In genomic region chr19:13153627-13154240, GRCh38 we compare ENCODE assay signal across 1 cellular context.
TF ChIP-seq lines count a peak whose summit lies in the region.

No MANE protein-coding gene starts in this region.

TF ChIP-seq in HepG2, 621 proteins besides CTCF, POLR2A, EP300 and RAD21 (continues in another document):
- TF ChIP-seq RORA (CRISPR knock-in tag; IDR thresholded peaks at IDR 0.05) (no peak), ZNF780A (CRISPR knock-in tag; IDR thresholded peaks at IDR 0.05) (0 out of 2 replicates have a peak, but pooled peaks have one; percentile 4), ZNF761 (CRISPR knock-in tag; conservative IDR thresholded peaks at IDR 0.05) (no peak), ZNF296 (CRISPR knock-in tag; conservative IDR thresholded peaks at IDR 0.05) (no peak), YEATS2 (CRISPR knock-in tag; IDR thresholded peaks at IDR 0.05; ENCODE audit: borderline replicate concordance) (no peak), ZNF547 (CRISPR knock-in tag; IDR thresholded peaks at IDR 0.05) (no peak), ZNF652 (CRISPR knock-in tag; IDR thresholded peaks at IDR 0.05; ENCODE audit: borderline replicate concordance, low read depth) (no peak), JUND (CRISPR knock-in tag; IDR thresholded peaks at IDR 0.05) (no peak), ZSCAN31 (CRISPR knock-in tag; IDR thresholded peaks at IDR 0.05; ENCODE audit: low read depth) (no peak), ZNF691 (CRISPR knock-in tag; IDR thresholded peaks at IDR 0.05; ENCODE audit: borderline replicate concordance, low read depth) (no peak), DMAP1 (CRISPR knock-in tag; IDR thresholded peaks at IDR 0.05) (no peak), MIER2 (CRISPR knock-in tag; IDR thresholded peaks at IDR 0.05) (no peak), ZNF281 (CRISPR knock-in tag; IDR thresholded peaks at IDR 0.05; ENCODE audit: borderline replicate concordance) (no peak), ZNF619 (CRISPR knock-in tag; IDR thresholded peaks at IDR 0.05) (no peak), ZNF777 (CRISPR knock-in tag; IDR thresholded peaks at IDR 0.05) (peak; percentile 77; the same call in 1 of the 2 replicates), ZMYM4 (CRISPR knock-in tag; IDR thresholded peaks at IDR 0.05) (no peak), ETV5 (CRISPR knock-in tag; IDR thresholded peaks at IDR 0.05; ENCODE audit: borderline replicate concordance) (no peak), MTA1 (CRISPR knock-in tag; IDR thresholded peaks at IDR 0.05; ENCODE audit: borderline replicate concordance) (no peak), ZNF556 (CRISPR knock-in tag; IDR thresholded peaks at IDR 0.05; ENCODE audit: borderline replicate concordance) (no peak), FOXC1 (CRISPR knock-in tag; IDR thresholded peaks at IDR 0.05; ENCODE audit: borderline replicate concordance) (no peak), ZNF792 (CRISPR knock-in tag; IDR thresholded peaks at IDR 0.05) (no peak), YEATS4 (CRISPR knock-in tag; IDR thresholded peaks at IDR 0.05; ENCODE audit: borderline replicate concordance) (no peak), HOXA7 (CRISPR knock-in tag; IDR thresholded peaks at IDR 0.05) (no peak), ARID3A (IDR thresholded peaks at IDR 0.05; ENCODE audit: low read depth, low read length) (no peak), ZNF20 (CRISPR knock-in tag; IDR thresholded peaks at IDR 0.05) (no peak), FOSL2 (CRISPR knock-in tag; IDR thresholded peaks at IDR 0.05) (no peak), ZNF432 (CRISPR knock-in tag; IDR thresholded peaks at IDR 0.05; ENCODE audit: borderline replicate concordance) (no peak), RBM39 (IDR thresholded peaks at IDR 0.05; ENCODE audit: low read depth, low read length, poor library complexity, severe bottlenecking) (peak; percentile 99), MATR3 (CRISPR knock-in tag; IDR thresholded peaks at IDR 0.05) (no peak), MIXL1 (CRISPR knock-in tag; IDR thresholded peaks at IDR 0.05) (no peak), ZNF879 (CRISPR knock-in tag; IDR thresholded peaks at IDR 0.05) (no peak), U2AF2 (IDR thresholded peaks at IDR 0.05; ENCODE audit: low read depth, low read length) (no peak), FOXM1 (CRISPR knock-in tag; IDR thresholded peaks at IDR 0.05) (no peak), ZNF207 (IDR thresholded peaks at IDR 0.05; ENCODE audit: borderline replicate concordance) (no peak), UBTF (CRISPR knock-in tag; IDR thresholded peaks at IDR 0.05) (peak; percentile 4; the same call in 1 of the 2 replicates), CBX2 (IDR thresholded peaks at IDR 0.05; ENCODE audit: low read depth, low read length) (no peak), CBX2 (CRISPR knock-in tag; IDR thresholded peaks at IDR 0.05; ENCODE audit: low read depth) (no peak), HHEX (CRISPR knock-in tag; IDR thresholded peaks at IDR 0.05) (no peak), ZNF687 (CRISPR knock-in tag; IDR thresholded peaks at IDR 0.05) (no peak; the same call in 1 of the 2 replicates), ZBTB38 (CRISPR knock-in tag; IDR thresholded peaks at IDR 0.05) (peak; percentile 69)
- TF ChIP-seq, protein P1, sequence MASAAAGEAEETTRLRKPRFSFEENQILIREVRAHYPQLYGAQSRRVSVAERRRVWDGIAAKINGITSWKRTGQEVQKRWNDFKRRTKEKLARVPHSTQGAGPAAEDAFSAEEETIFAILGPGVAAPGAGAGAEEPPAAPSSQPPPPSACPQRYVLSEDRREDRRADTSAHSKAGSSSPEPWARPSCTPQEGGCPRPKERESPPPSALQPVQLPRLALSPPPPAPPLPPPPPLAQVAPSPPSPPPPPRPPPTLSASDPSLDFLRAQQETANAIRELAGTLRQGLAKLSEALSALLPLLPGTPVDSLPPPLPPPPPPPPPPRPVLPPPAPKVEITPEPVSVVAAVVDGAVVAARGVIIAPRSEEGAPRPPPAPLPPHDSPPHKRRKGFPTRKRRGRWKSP (CRISPR knock-in tag; IDR thresholded peaks at IDR 0.05) = 0 out of 2 replicates have a peak, but pooled peaks have one; percentile 14
- TF ChIP-seq, protein P2, sequence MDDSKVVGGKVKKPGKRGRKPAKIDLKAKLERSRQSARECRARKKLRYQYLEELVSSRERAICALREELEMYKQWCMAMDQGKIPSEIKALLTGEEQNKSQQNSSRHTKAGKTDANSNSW (CRISPR knock-in tag; IDR thresholded peaks at IDR 0.05; ENCODE audit: borderline replicate concordance) = no peak; the same call in 1 of the 2 replicates
- TF ChIP-seq, protein P3, sequence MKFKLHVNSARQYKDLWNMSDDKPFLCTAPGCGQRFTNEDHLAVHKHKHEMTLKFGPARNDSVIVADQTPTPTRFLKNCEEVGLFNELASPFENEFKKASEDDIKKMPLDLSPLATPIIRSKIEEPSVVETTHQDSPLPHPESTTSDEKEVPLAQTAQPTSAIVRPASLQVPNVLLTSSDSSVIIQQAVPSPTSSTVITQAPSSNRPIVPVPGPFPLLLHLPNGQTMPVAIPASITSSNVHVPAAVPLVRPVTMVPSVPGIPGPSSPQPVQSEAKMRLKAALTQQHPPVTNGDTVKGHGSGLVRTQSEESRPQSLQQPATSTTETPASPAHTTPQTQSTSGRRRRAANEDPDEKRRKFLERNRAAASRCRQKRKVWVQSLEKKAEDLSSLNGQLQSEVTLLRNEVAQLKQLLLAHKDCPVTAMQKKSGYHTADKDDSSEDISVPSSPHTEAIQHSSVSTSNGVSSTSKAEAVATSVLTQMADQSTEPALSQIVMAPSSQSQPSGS (CRISPR knock-in tag; IDR thresholded peaks at IDR 0.05) = no peak
- TF ChIP-seq, protein P4, sequence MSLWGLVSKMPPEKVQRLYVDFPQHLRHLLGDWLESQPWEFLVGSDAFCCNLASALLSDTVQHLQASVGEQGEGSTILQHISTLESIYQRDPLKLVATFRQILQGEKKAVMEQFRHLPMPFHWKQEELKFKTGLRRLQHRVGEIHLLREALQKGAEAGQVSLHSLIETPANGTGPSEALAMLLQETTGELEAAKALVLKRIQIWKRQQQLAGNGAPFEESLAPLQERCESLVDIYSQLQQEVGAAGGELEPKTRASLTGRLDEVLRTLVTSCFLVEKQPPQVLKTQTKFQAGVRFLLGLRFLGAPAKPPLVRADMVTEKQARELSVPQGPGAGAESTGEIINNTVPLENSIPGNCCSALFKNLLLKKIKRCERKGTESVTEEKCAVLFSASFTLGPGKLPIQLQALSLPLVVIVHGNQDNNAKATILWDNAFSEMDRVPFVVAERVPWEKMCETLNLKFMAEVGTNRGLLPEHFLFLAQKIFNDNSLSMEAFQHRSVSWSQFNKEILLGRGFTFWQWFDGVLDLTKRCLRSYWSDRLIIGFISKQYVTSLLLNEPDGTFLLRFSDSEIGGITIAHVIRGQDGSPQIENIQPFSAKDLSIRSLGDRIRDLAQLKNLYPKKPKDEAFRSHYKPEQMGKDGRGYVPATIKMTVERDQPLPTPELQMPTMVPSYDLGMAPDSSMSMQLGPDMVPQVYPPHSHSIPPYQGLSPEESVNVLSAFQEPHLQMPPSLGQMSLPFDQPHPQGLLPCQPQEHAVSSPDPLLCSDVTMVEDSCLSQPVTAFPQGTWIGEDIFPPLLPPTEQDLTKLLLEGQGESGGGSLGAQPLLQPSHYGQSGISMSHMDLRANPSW (CRISPR knock-in tag; IDR thresholded peaks at IDR 0.05; ENCODE audit: borderline replicate concordance) = no peak
